In the genomic region with DNA sequence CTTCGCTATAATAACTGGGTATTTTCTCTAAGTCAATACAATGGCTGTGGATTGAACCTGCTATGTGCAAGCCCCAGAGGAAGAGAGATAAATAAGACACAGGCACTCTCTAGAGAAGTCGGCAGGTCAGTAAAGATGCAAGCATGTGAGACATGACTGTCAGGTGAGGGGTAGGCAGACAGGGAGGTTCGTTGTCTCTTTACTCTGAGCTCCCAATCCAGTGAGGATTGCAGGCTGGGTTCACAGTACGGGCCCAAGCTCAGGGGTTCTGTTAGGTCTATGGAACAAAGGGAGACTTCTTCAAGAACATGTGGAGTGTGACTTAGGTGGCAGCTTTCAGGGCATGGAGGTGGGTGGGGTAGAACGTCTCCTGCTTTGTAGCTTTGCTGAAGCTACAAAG, we compare ENCODE assay signal across 20 cellular contexts.
"Had no signal": no experiment of that assay in that cellular context is flagged by ENCODE, and none has a peak within 500 bp of the region (broad histone marks: within the 10 kb centered on the region; RNA-seq: fewer than 3 reads in every experiment).

No MANE protein-coding gene starts in this region.

- DNase-seq: colonic mucosa; cortex of kidney; effector CD8-positive, alpha-beta T cell; effector memory CD8-positive, alpha-beta T cell; esophagus squamous epithelium; foreskin fibroblast; foreskin melanocyte; gastrocnemius medialis; glutamatergic neuron; head of caudate nucleus; heart right ventricle; hippocampal formation; left cardiac atrium; left lung; left ventricle myocardium superior; lower lobe of right lung; mesenchymal stem cell; mucosa of descending colon; naive B cell; naive thymus-derived CD8-positive, alpha-beta T cell had no signal

- H3K27me3 ChIP-seq: colonic mucosa, gastrocnemius medialis, left lung had no signal

- H3K36me3 ChIP-seq: colonic mucosa, esophagus squamous epithelium, gastrocnemius medialis, heart right ventricle, left lung, lower lobe of right lung had no signal

- H3K4me1 ChIP-seq: colonic mucosa, gastrocnemius medialis, heart right ventricle, left lung, lower lobe of right lung had no signal

- H3K4me3 ChIP-seq: colonic mucosa, esophagus squamous epithelium, gastrocnemius medialis, heart right ventricle, left lung, lower lobe of right lung, mucosa of descending colon had no signal

- H3K9me3 ChIP-seq: colonic mucosa, esophagus squamous epithelium, gastrocnemius medialis, heart right ventricle, left lung, lower lobe of right lung, mucosa of descending colon had no signal

- H3K27ac ChIP-seq: colonic mucosa, esophagus squamous epithelium, gastrocnemius medialis, heart right ventricle, left lung, lower lobe of right lung had no signal
